In the genomic region with DNA sequence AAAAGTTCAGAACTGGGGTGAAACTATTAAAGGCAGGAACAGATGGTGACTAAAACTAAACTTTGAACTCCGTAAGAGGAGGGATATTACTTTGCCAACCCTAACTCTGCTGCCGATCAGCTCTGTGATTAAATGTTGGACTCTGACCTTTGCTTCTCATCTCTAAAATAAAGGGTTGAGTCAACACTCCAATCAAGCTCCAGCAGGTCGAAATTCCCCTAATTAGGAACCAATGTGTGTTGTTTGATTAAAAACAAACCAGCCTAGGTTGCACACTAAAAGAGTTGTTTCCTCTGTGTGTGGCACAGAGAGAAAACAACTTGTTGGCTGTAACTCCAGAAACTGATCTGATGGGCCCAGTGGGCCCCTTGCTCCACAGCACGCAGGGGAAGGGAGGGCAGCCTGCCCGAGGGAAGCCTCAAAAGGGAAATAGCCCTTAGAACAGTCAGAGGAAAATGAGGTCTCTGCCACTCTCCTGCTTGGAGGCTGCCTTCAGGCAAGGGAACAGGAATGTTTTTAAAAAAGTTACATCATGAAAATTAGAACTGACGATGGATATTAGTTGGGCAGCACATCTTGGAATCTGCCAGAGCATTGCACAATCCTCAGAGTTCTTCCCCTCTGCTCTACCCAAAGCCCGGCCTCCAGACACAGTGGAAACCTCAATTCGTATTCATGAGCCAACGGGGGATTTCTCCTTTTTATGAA, we compare ENCODE assay signal across 8 cellular contexts.
DNase-seq lines count a peak whose midpoint lies in the region; ATAC-seq and TF ChIP-seq lines count a peak whose summit lies in the region.

No MANE protein-coding gene starts in this region.

- ATAC-seq in Right ventricle myocardium superior (ENCODE audit: poor library complexity) (peak; percentile 90), sciatic nerve (peak; percentile 96), GM19035 (IDR thresholded peaks at IDR 0.05; ENCODE audit: unreplicated experiment) (no peak)

- TF ChIP-seq CTCF in VCaP (conservative IDR thresholded peaks at IDR 0.05), result no peak

- intact Hi-C loops in Right ventricle myocardium superior (cut with DNase I), result no loop called here
- intact Hi-C loops in sciatic nerve (cut with DNase I), result no loop called here

- peak overlapping the region; percentile 56 for H3K27ac ChIP-seq in VCaP

- DNase-seq in GM03348 (ENCODE audit: low spot score), result peak; percentile 80
- DNase-seq in Right ventricle myocardium superior, result peak; percentile 61
- no peak for DNase-seq in sciatic nerve (ENCODE audit: low spot score)
- no peak for DNase-seq in NCI-H748 treated with DMSO at 0.1 percent for 48 hours (lab: John Stamatoyannopoulos, UW)
- DNase-seq in COR-L47 (lab: John Stamatoyannopoulos, UW), result no peak
- DNase-seq in NCI-H345 treated with DMSO at 0.1 percent for 48 hours (lab: John Stamatoyannopoulos, UW; ENCODE audit: unreplicated experiment), result no peak

Comparison
In these comparisons a context has a peak if more than half of its experiments do, and no peak if none do; other contexts are left out.
1. DNase-seq: peak in GM03348 (single experiment) and Right ventricle myocardium superior (single experiment); none in sciatic nerve (single experiment), NCI-H748 treated with DMSO at 0.1 percent for 48 hours (single experiment), COR-L47 (single experiment) and NCI-H345 treated with DMSO at 0.1 percent for 48 hours (single experiment).